Comparison of ENCODE assay signal across 18 cellular contexts in the genomic region with DNA sequence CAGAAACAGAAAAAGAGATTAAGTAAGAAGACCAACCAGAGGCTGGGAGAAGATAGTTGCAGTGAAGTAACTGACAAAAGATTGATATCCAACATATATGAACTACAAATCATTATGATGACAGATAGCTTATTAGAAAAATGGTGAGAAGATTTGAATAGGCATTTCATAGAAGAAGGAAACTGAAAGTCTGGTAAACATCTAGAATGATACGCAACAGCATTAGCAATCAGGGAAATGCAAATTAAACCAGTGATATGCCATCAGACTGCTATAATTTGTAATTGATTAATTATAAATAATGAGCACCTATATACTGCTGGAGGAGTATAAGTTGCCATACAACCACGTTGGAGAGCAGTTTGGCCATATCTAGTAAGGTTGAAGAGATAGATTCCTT. TPM values are rescaled to one million over a fixed set of nuclear protein-coding genes. Genes with fewer than 3 reads are reported as not detected.
"Had no signal": no experiment of that assay in that cellular context is flagged by ENCODE, and none has a peak within 500 bp of the region (broad histone marks: within the 10 kb centered on the region; RNA-seq: fewer than 3 reads in every experiment).

No MANE protein-coding gene starts in this region.

- H3K4me3 ChIP-seq: cardiac muscle cell, dorsolateral prefrontal cortex, right lobe of liver had no signal

- H3K4me1 ChIP-seq: parathyroid adenoma had no signal

- H3K27ac ChIP-seq: cardiac muscle cell, dorsolateral prefrontal cortex, epithelial cell of prostate, parathyroid adenoma, right lobe of liver had no signal

- H3K27me3 ChIP-seq: cardiac muscle cell, dorsolateral prefrontal cortex, right lobe of liver had no signal

- H3K27ac Mint-ChIP-seq: activated naive CD8-positive, alpha-beta T cell; endodermal cell; nephron had no signal

- H3K9me3 Mint-ChIP-seq: endodermal cell had no signal

- H3K9me3 ChIP-seq: right lobe of liver had no signal

- H3K36me3 ChIP-seq: cardiac muscle cell, right lobe of liver had no signal

- H3K4me1 Mint-ChIP-seq: nephron had no signal

- H3K4me3 Mint-ChIP-seq: activated naive CD8-positive, alpha-beta T cell; endodermal cell; nephron had no signal

- H3K27me3 Mint-ChIP-seq: activated naive CD8-positive, alpha-beta T cell had no signal

- ATAC-seq: left cardiac atrium, right lobe of liver had no signal

- DNase-seq: activated CD4-positive, alpha-beta T cell treated with anti-CD3 and anti-CD28 coated beads for 1 hour; activated effector memory CD4-positive, alpha-beta T cell treated with anti-CD3 and anti-CD28 coated beads, Interleukin-2, amount 50 U/mL, for 16 hours; amygdala; dorsolateral prefrontal cortex; endodermal cell; foreskin fibroblast; left cardiac atrium; right lobe of liver; small intestine; stimulated activated CD4-positive, alpha-beta T cell treated with anti-CD3 and anti-CD28 coated beads, Interleukin-4, amount 100 ng/mL, for 1 hour; T1000 had no signal

- H3K36me3 Mint-ChIP-seq: activated naive CD8-positive, alpha-beta T cell had no signal

RNA-seq across cellular contexts. Expression of a gene that starts 37.8 kb away (rescaled TPM):
- total RNA-seq: cardiac muscle cell, glomerular endothelial cell, lower leg skin had no signal
- polyA plus RNA-seq: cardiac muscle cell had no signal
